Comparison of ENCODE assay signal across 7 cellular contexts in the genomic region with DNA sequence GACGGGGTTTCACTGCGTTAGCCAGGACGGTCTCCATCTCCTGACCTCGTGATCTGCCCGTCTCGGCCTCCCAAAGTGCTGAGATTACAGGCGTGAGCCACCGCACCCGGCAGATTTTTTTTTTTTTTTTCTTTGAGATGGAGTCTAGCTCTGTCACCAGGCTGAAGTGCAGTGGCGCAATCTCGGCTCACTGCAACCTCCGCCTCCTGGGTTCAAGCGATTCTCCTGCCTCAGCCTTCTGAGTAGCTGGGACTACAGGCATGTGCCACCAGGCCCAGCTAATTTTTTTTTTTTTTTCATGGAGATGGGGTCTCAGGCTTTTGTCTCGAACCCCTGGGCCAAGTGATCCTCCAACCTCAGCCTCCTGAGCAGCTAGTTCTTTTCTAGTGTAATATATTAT. TPM values are rescaled to one million over a fixed set of nuclear protein-coding genes. Genes with fewer than 3 reads are reported as not detected.
A peak's percentile ranks its signal among the peaks of the same experiment; 100 is the strongest.
DNase-seq lines count a peak whose midpoint lies in the region; ATAC-seq, FAIRE-seq and TF ChIP-seq lines count a peak whose summit lies in the region.
"Not testable (repeated sequence)": the region's sequence is repeated elsewhere in the genome, so short reads cannot be mapped to it uniquely, and the experiment has no call there.

No MANE protein-coding gene starts in this region.

- FAIRE-seq in A549 (lab: Jason Lieb, UNC): not testable (repeated sequence)

- H3K9me3 Mint-ChIP-seq in glutamatergic neuron (ENCODE audit: unreplicated experiment); nephron; stimulated activated naive CD8-positive, alpha-beta T cell treated with anti-CD3 and anti-CD28 coated beads, Interleukin-15, amount 100 ng/mL, for 72 hours: not testable (repeated sequence)

- H3K4me1 ChIP-seq in A549 (peaks cover 27% of the 10 kb centered on the region), OCI-LY7 (ENCODE audit: insufficient read depth, low read length, poor library complexity, severe bottlenecking) (peaks cover 46% of the 10 kb centered on the region)
- H3K4me1 ChIP-seq in HEK293 (ENCODE audit: control insufficient read depth, insufficient read depth, low read length): not testable (repeated sequence)

- not testable (repeated sequence) for H3K36me3 Mint-ChIP-seq in glutamatergic neuron (ENCODE audit: unreplicated experiment); nephron (ENCODE audit: low read depth)

- H3K4me2 ChIP-seq in A549: peak overlapping the region; percentile 24; the same call in 1 of the 3 replicates
- not testable (repeated sequence) for H3K4me2 ChIP-seq in OCI-LY7 (ENCODE audit: low read length)

- ATAC-seq in A549: peak in 1 of 2 experiments; percentile 32; a peak in 3 of 6 replicates
- peak; percentile 8 for ATAC-seq in stimulated activated naive CD8-positive, alpha-beta T cell treated with anti-CD3 and anti-CD28 coated beads, Interleukin-15, amount 100 ng/mL, for 72 hours

- peak overlapping the region; percentile 73 for H3K27ac Mint-ChIP-seq in glutamatergic neuron (ENCODE audit: unreplicated experiment)
- peak overlapping the region; percentile 71 to 87 (median 84) for H3K27ac Mint-ChIP-seq in nephron
- not testable (repeated sequence) for H3K27ac Mint-ChIP-seq in stimulated activated naive CD8-positive, alpha-beta T cell treated with anti-CD3 and anti-CD28 coated beads, Interleukin-15, amount 100 ng/mL, for 72 hours

- DNase-seq in A549 (ENCODE audit: low read depth in 1 of 2, low spot score in 1 of 2); OCI-LY7 (ENCODE audit: low spot score); glutamatergic neuron; stimulated activated naive CD8-positive, alpha-beta T cell treated with anti-CD3 and anti-CD28 coated beads, Interleukin-15, amount 100 ng/mL, for 72 hours: not testable (repeated sequence)

- not testable (repeated sequence) for TF ChIP-seq RAD21 in A549 (conservative IDR thresholded peaks at IDR 0.05 in 1 of 2, IDR thresholded peaks at IDR 0.05 in 1 of 2)

- H3K27me3 Mint-ChIP-seq in glutamatergic neuron (ENCODE audit: unreplicated experiment); nephron (ENCODE audit: low read depth); stimulated activated naive CD8-positive, alpha-beta T cell treated with anti-CD3 and anti-CD28 coated beads, Interleukin-15, amount 100 ng/mL, for 72 hours: not testable (repeated sequence)

- H3K9me3 ChIP-seq in A549; HEK293 (ENCODE audit: control insufficient read depth, insufficient read depth, low read depth, low read length); OCI-LY7 (ENCODE audit: low read length): not testable (repeated sequence)

- not testable (repeated sequence) for TF ChIP-seq POLR2A in A549 (IDR thresholded peaks at IDR 0.05; ENCODE audit: low read length)

- not testable (repeated sequence) for TF ChIP-seq EP300 in A549 (IDR thresholded peaks at IDR 0.05)

- not testable (repeated sequence) for H3K79me2 ChIP-seq in OCI-LY7 (ENCODE audit: insufficient read depth, low read depth, low read length)

- H4K20me1 ChIP-seq in OCI-LY7 (ENCODE audit: insufficient read depth, low read length): not testable (repeated sequence)

- H3K4me3 ChIP-seq in A549; HEK293 (ENCODE audit: low read depth, low read length); OCI-LY7 (ENCODE audit: low read depth, low read length, poor library complexity, severe bottlenecking): not testable (repeated sequence)

- H3K4me1 Mint-ChIP-seq in glutamatergic neuron (ENCODE audit: low read depth, unreplicated experiment); nephron: not testable (repeated sequence)
- H3K4me1 Mint-ChIP-seq in stimulated activated naive CD8-positive, alpha-beta T cell treated with anti-CD3 and anti-CD28 coated beads, Interleukin-15, amount 100 ng/mL, for 72 hours: peaks cover 15% of the 10 kb centered on the region

- not testable (repeated sequence) for TF ChIP-seq CTCF in A549 (IDR thresholded peaks at IDR 0.05); HEK293 (tag by site-specific recombination; IDR thresholded peaks at IDR 0.05); OCI-LY7 (conservative IDR thresholded peaks at IDR 0.05; ENCODE audit: low read length); VCaP (conservative IDR thresholded peaks at IDR 0.05); glutamatergic neuron (IDR thresholded peaks at IDR 0.05; ENCODE audit: partially characterized antibody, unreplicated experiment); nephron (IDR thresholded peaks at IDR 0.05; ENCODE audit: unreplicated experiment in 3 of 3)

- CTCF ChIA-PET in A549 (lab: Yijun Ruan, JAX): interaction anchor here (0.6 to 2.3 kb wide), 28 partner anchors 10 to 506 kb away, joined by 3 to 25 read pairs (median 5); no protein-coding TSS in a partner anchor
- CTCF ChIA-PET in HEK293 (lab: Yijun Ruan, JAX): interaction anchor here (0.6 to 2.9 kb wide), 28 partner anchors 9 to 412 kb away, joined by 3 to 21 read pairs (median 4); no protein-coding TSS in a partner anchor
- CTCF ChIA-PET in OCI-LY7 (lab: Charles Lee; ENCODE audit: unreplicated experiment): interaction anchor here (0.6 to 1.2 kb wide), 5 partner anchors 13 to 94 kb away, joined by 3 to 12 read pairs (median 3); no protein-coding TSS in a partner anchor

- peak overlapping the region; percentile 54; the same call in 1 of the 2 replicates for H2AFZ ChIP-seq in OCI-LY7 (ENCODE audit: low read length)

- intact Hi-C loops in OCI-LY7 (cut with micrococcal nuclease; ENCODE audit: unreplicated experiment): loop anchor here (1.0 kb wide), 2 partner anchors 39 to 94 kb away; no protein-coding TSS in a partner anchor

- 39% methylated on average over 14 of the region's 14 CpGs for WGBS in A549 (ENCODE audit: missing lambda C conversion rate)

- BruUV-seq in OCI-LY7 (replicated peaks; lab: Mats Ljungman, UMichigan): not testable (repeated sequence)

- POLR2A ChIA-PET in A549 (lab: Yijun Ruan, JAX): not testable (repeated sequence)
- POLR2A ChIA-PET in HEK293 (lab: Yijun Ruan, JAX) (interaction anchor here (0.7 to 1.3 kb wide), 6 partner anchors 9 to 165 kb away, joined by 3 to 5 read pairs (median 4); no protein-coding TSS in a partner anchor), OCI-LY7 (lab: Charles Lee) (interaction anchor here (0.8 to 2.1 kb wide), 4 partner anchors 13 to 39 kb away, joined by 3 to 8 read pairs (median 4); no protein-coding TSS in a partner anchor)

- H3K4me3 Mint-ChIP-seq in glutamatergic neuron (ENCODE audit: unreplicated experiment); nephron; stimulated activated naive CD8-positive, alpha-beta T cell treated with anti-CD3 and anti-CD28 coated beads, Interleukin-15, amount 100 ng/mL, for 72 hours: not testable (repeated sequence)

- H3K27ac ChIP-seq in A549 (peak overlapping the region in 1 of 2 experiments; percentile 80; a peak in 1 of 6 replicates), VCaP (peak overlapping the region; percentile 97; the same call in 1 of the 2 replicates)
- not testable (repeated sequence) for H3K27ac ChIP-seq in HEK293 (ENCODE audit: extremely low read depth, low read depth, low read length); OCI-LY7 (ENCODE audit: low read depth, low read length, poor library complexity, severe bottlenecking)

- not testable (repeated sequence) for H3K36me3 ChIP-seq in HEK293 (ENCODE audit: control insufficient read depth in 2 of 2, insufficient read depth in 1 of 2, low read length in 2 of 2); OCI-LY7 (ENCODE audit: insufficient read depth, low read length)

- not testable (repeated sequence) for H3K9me2 ChIP-seq in OCI-LY7 (ENCODE audit: insufficient read depth, low read length)

RNA-seq across cellular contexts. Expression of gene TIMM29, which starts 13.0 kb away (rescaled TPM):
- polyA plus RNA-seq in A549 (2011; rRNA removed) (7.8 and 9.1 TPM in 2 replicates), A549 (2017; fragmentation: RNase III; extraction: RNeasy Plus Mini Kit Qiagen cat#74134 plus additional on column Dnase treatment) (17.1 to 20.5 TPM (median 19.7 TPM) in 3 replicates)
- polyA plus RNA-seq in A549 (2012; cell fraction: cytosol; rRNA removed): 11.5 and 16.0 TPM in 2 replicates
- 10.6 and 14.3 TPM in 2 replicates for polyA plus RNA-seq in A549 (2012; cell fraction: nucleus; rRNA removed)
- 3.7 and 4.8 TPM in 2 replicates for polyA minus RNA-seq in A549 (2011; rRNA and poly(A)+ RNA removed)
- 24.1 and 28.3 TPM in 2 replicates for total RNA-seq in OCI-LY7 (2014; rRNA removed; shearing (Covaris generic))
- total RNA-seq in OCI-LY7 (2022) (26.2 and 27.3 TPM in 2 replicates), glutamatergic neuron (ENCODE audit: unreplicated experiment) (31.8 TPM)

RNA-seq across cellular contexts. Expression of gene YIPF2, which starts 13.2 kb away (rescaled TPM):
- 13.1 and 15.6 TPM in 2 replicates for polyA plus RNA-seq in A549 (2011; rRNA removed)
- 22.3 and 31.1 TPM in 2 replicates for polyA plus RNA-seq in A549 (2012; cell fraction: cytosol; rRNA removed)
- polyA plus RNA-seq in A549 (2012; cell fraction: nucleus; rRNA removed): 47.6 and 54.7 TPM in 2 replicates
- polyA plus RNA-seq in A549 (2017; fragmentation: RNase III; extraction: RNeasy Plus Mini Kit Qiagen cat#74134 plus additional on column Dnase treatment): 14.5 to 18.2 TPM (median 17.5 TPM) in 3 replicates
- 12.0 and 13.9 TPM in 2 replicates for polyA minus RNA-seq in A549 (2011; rRNA and poly(A)+ RNA removed)
- 26.7 and 31.8 TPM in 2 replicates for total RNA-seq in OCI-LY7 (2014; rRNA removed; shearing (Covaris generic))
- total RNA-seq in OCI-LY7 (2022): 27.5 and 31.5 TPM in 2 replicates
- 47.2 TPM for total RNA-seq in glutamatergic neuron (ENCODE audit: unreplicated experiment)

RNA-seq across cellular contexts. Expression of gene SMARCA4, which starts 19.2 kb away (rescaled TPM):
- 8.1 and 10.8 TPM in 2 replicates for polyA plus RNA-seq in A549 (2011; rRNA removed)
- polyA plus RNA-seq in A549 (2012; cell fraction: cytosol; rRNA removed): 16.3 and 18.3 TPM in 2 replicates
- polyA plus RNA-seq in A549 (2012; cell fraction: nucleus; rRNA removed): 54.9 and 62.3 TPM in 2 replicates
- 11.9 to 14.1 TPM (median 13.1 TPM) in 3 replicates for polyA plus RNA-seq in A549 (2017; fragmentation: RNase III; extraction: RNeasy Plus Mini Kit Qiagen cat#74134 plus additional on column Dnase treatment)
- polyA minus RNA-seq in A549 (2011; rRNA and poly(A)+ RNA removed): 16.9 and 23.2 TPM in 2 replicates
- total RNA-seq in OCI-LY7 (2014; rRNA removed; shearing (Covaris generic)): 360 and 409 TPM in 2 replicates
- 554 and 581 TPM in 2 replicates for total RNA-seq in OCI-LY7 (2022)
- 513 TPM for total RNA-seq in glutamatergic neuron (ENCODE audit: unreplicated experiment)
